19 cellular contexts compared by ENCODE assay signal in the genomic region with DNA sequence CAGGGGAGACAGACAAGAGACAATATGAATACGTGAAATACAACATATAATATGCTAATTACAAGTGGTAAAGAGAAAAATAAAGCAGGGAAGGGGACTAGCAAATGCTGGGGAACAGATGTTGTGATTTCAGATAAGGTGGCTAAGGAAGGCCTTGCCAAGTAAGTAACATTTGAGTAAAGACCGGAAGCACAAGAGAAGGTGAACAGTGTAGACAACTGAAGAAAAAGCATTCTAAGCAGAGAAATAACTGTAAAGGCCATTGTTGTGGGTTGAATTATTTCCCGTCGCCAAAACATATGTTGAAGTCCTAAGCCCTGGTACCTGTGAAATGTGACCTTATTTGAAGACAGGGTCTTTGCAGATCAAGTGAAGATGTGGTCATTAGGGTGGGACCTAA.
"Had no signal": no experiment of that assay in that cellular context is flagged by ENCODE, and none has a peak within 500 bp of the region (broad histone marks: within the 10 kb centered on the region; RNA-seq: fewer than 3 reads in every experiment).

No MANE protein-coding gene starts in this region.

- H3K27me3 Mint-ChIP-seq: stimulated activated naive B cell treated with anti-CD40 and anti-IgM and Interleukin-4, amounts not matched to agents 10 μg/mL and 1 μg/mL and 100 μg/mL, for 72 hours; stimulated activated naive CD8-positive, alpha-beta T cell treated with anti-CD3 and anti-CD28 coated beads, Interleukin-15, amount 100 ng/mL, for 72 hours had no signal

- H3K9me3 Mint-ChIP-seq: stimulated activated naive B cell treated with anti-CD40 and anti-IgM and Interleukin-4, amounts not matched to agents 10 μg/mL and 1 μg/mL and 100 μg/mL, for 72 hours; stimulated activated naive CD8-positive, alpha-beta T cell treated with anti-CD3 and anti-CD28 coated beads, Interleukin-15, amount 100 ng/mL, for 72 hours; type B pancreatic cell had no signal

- H3K9me3 ChIP-seq: heart left ventricle, psoas muscle, right lobe of liver, thoracic aorta had no signal

- DNase-seq: cortex of kidney; dorsolateral prefrontal cortex; effector CD8-positive, alpha-beta T cell; foreskin melanocyte; heart left ventricle; kidney glomerular epithelial cell; mesendoderm; naive thymus-derived CD4-positive, alpha-beta T cell; nephron progenitor cell; psoas muscle; retina; right lobe of liver; stimulated activated CD4-positive, alpha-beta T cell treated with anti-CD3 and anti-CD28 coated beads, Interleukin-2, amount 100 ng/mL, for 24 hours; stimulated activated CD4-positive, alpha-beta T cell treated with anti-CD3 and anti-CD28 coated beads, Interleukin-4, amount 100 ng/mL, for 4 hours; stimulated activated naive B cell treated with anti-CD40 and anti-IgM and Interleukin-4, amounts not matched to agents 10 μg/mL and 1 μg/mL and 100 μg/mL, for 72 hours; stimulated activated naive CD8-positive, alpha-beta T cell treated with anti-CD3 and anti-CD28 coated beads, Interleukin-15, amount 100 ng/mL, for 72 hours; substantia nigra had no signal

- H3K27me3 ChIP-seq: dorsolateral prefrontal cortex, heart left ventricle, right lobe of liver had no signal

- H3K27ac ChIP-seq: psoas muscle, right lobe of liver, thoracic aorta had no signal

- H3K4me1 Mint-ChIP-seq: nephron progenitor cell had no signal

- ATAC-seq: naive thymus-derived CD4-positive, alpha-beta T cell; psoas muscle; right lobe of liver; stimulated activated naive B cell treated with anti-CD40 and anti-IgM and Interleukin-4, amounts not matched to agents 10 μg/mL and 1 μg/mL and 100 μg/mL, for 72 hours; stimulated activated naive CD8-positive, alpha-beta T cell treated with anti-CD3 and anti-CD28 coated beads, Interleukin-15, amount 100 ng/mL, for 72 hours had no signal

- H3K27ac Mint-ChIP-seq: naive thymus-derived CD4-positive, alpha-beta T cell; nephron progenitor cell; stimulated activated naive B cell treated with anti-CD40 and anti-IgM and Interleukin-4, amounts not matched to agents 10 μg/mL and 1 μg/mL and 100 μg/mL, for 72 hours; stimulated activated naive CD8-positive, alpha-beta T cell treated with anti-CD3 and anti-CD28 coated beads, Interleukin-15, amount 100 ng/mL, for 72 hours; type B pancreatic cell had no signal

- H3K4me3 Mint-ChIP-seq: naive thymus-derived CD4-positive, alpha-beta T cell; nephron progenitor cell; stimulated activated naive B cell treated with anti-CD40 and anti-IgM and Interleukin-4, amounts not matched to agents 10 μg/mL and 1 μg/mL and 100 μg/mL, for 72 hours; stimulated activated naive CD8-positive, alpha-beta T cell treated with anti-CD3 and anti-CD28 coated beads, Interleukin-15, amount 100 ng/mL, for 72 hours; type B pancreatic cell had no signal

- H3K36me3 ChIP-seq: heart left ventricle, right lobe of liver, thoracic aorta had no signal

- H3K4me3 ChIP-seq: dorsolateral prefrontal cortex, heart left ventricle, psoas muscle, right lobe of liver, thoracic aorta had no signal
